Comparison of ENCODE assay signal across 8 cellular contexts in genomic region chr15:40906947-40907802, GRCh38. TPM values are rescaled to one million over a fixed set of nuclear protein-coding genes. Genes with fewer than 3 reads are reported as not detected.
DNase-seq lines count a peak whose midpoint lies in the region; ATAC-seq and TF ChIP-seq lines count a peak whose summit lies in the region.

No MANE protein-coding gene starts in this region.

- peak overlapping the region; percentile 75 for H3K27ac ChIP-seq in epithelial cell of prostate

- peak; percentile 62 for DNase-seq in NCI-H2029 (lab: John Stamatoyannopoulos, UW)
- DNase-seq in activated CD8-positive, alpha-beta T cell treated with anti-CD3 and anti-CD28 coated beads for 36 hours: peak; percentile 77
- no peak for DNase-seq in epithelial cell of prostate (ENCODE audit: low read depth, low spot score)
- DNase-seq in naive thymus-derived CD8-positive, alpha-beta T cell: peak; percentile 53 to 88 (median 72)

- peak overlapping the region; percentile 85 for H3K27ac Mint-ChIP-seq in activated CD8-positive, alpha-beta T cell treated with anti-CD3 and anti-CD28 coated beads for 36 hours
- peak overlapping the region; percentile 87 to 95 (median 92) for H3K27ac Mint-ChIP-seq in naive thymus-derived CD8-positive, alpha-beta T cell

- H3K27me3 Mint-ChIP-seq in activated CD8-positive, alpha-beta T cell treated with anti-CD3 and anti-CD28 coated beads for 36 hours: no peaks in the 10 kb centered on the region
- no peaks in the 10 kb centered on the region for H3K27me3 Mint-ChIP-seq in naive thymus-derived CD8-positive, alpha-beta T cell

- intact Hi-C loops in activated CD8-positive, alpha-beta T cell treated with anti-CD3 and anti-CD28 coated beads for 36 hours (cut with micrococcal nuclease): loop anchor here (10.0 kb wide), 2 partner anchors 48 to 118 kb away; partner anchors contain the start of gene CHAC1

- H3K36me3 Mint-ChIP-seq in activated CD8-positive, alpha-beta T cell treated with anti-CD3 and anti-CD28 coated beads for 36 hours (ENCODE audit: low read depth): peaks cover 9% of the 10 kb centered on the region
- peaks cover 0 to 19% (median 7%) of the 10 kb centered on the region in 3 donors for H3K36me3 Mint-ChIP-seq in naive thymus-derived CD8-positive, alpha-beta T cell

- peak overlapping the region; percentile 74 for H3K4me3 Mint-ChIP-seq in activated CD8-positive, alpha-beta T cell treated with anti-CD3 and anti-CD28 coated beads for 36 hours
- H3K4me3 Mint-ChIP-seq in naive thymus-derived CD8-positive, alpha-beta T cell: peak overlapping the region; percentile 79 to 93 (median 86)

- CTCF ChIA-PET in activated CD8-positive, alpha-beta T cell treated with anti-CD3 and anti-CD28 coated beads for 36 hours (lab: Charles Lee): interaction anchor here (0.6 to 9.4 kb wide), 20 partner anchors 9 to 291 kb away, joined by 3 to 133 read pairs (median 4); partner anchors contain the start of genes CHAC1, DLL4, DNAJC17 and RHOV

- H3K9me3 Mint-ChIP-seq in activated CD8-positive, alpha-beta T cell treated with anti-CD3 and anti-CD28 coated beads for 36 hours: no peaks in the 10 kb centered on the region
- no peaks in the 10 kb centered on the region for H3K9me3 Mint-ChIP-seq in naive thymus-derived CD8-positive, alpha-beta T cell

- H3K4me1 Mint-ChIP-seq in activated CD8-positive, alpha-beta T cell treated with anti-CD3 and anti-CD28 coated beads for 36 hours (ENCODE audit: low read depth): peaks cover 23% of the 10 kb centered on the region
- peaks cover 12 to 48% (median 43%) of the 10 kb centered on the region in 4 donors for H3K4me1 Mint-ChIP-seq in naive thymus-derived CD8-positive, alpha-beta T cell

- TF ChIP-seq CTCF in GM12872 (IDR thresholded peaks at IDR 0.05; ENCODE audit: insufficient read depth, low read depth, low read length): 0 out of 3 replicates have a peak, but pooled peaks have one; percentile 12
- TF ChIP-seq CTCF in activated CD8-positive, alpha-beta T cell treated with anti-CD3 and anti-CD28 coated beads for 36 hours (IDR thresholded peaks at IDR 0.05): no peak

- POLR2A ChIA-PET in activated CD8-positive, alpha-beta T cell treated with anti-CD3 and anti-CD28 coated beads for 36 hours (lab: Charles Lee): interaction anchor here (0.9 to 2.9 kb wide), 12 partner anchors 8 to 426 kb away, joined by 3 to 11 read pairs (median 3); partner anchors contain the start of gene VPS18
- POLR2A ChIA-PET in naive thymus-derived CD8-positive, alpha-beta T cell (lab: Charles Lee): interaction anchor here (1.0 to 2.3 kb wide), 13 partner anchors 9 to 49 kb away, joined by 3 to 23 read pairs (median 7); partner anchors contain the start of genes CHAC1, DLL4 and VPS18

- peak; percentile 48 for ATAC-seq in activated CD8-positive, alpha-beta T cell treated with anti-CD3 and anti-CD28 coated beads for 36 hours
- peak; percentile 60 to 76 for ATAC-seq in naive thymus-derived CD8-positive, alpha-beta T cell
- ATAC-seq in HG02623 (IDR thresholded peaks at IDR 0.05; ENCODE audit: unreplicated experiment): no peak
- no peak for ATAC-seq in GM21723 (IDR thresholded peaks at IDR 0.05; ENCODE audit: unreplicated experiment)
- ATAC-seq in GM18511 (IDR thresholded peaks at IDR 0.05; ENCODE audit: unreplicated experiment): no peak

RNA-seq across cellular contexts. Expression of gene VPS18, which starts 12.9 kb away (rescaled TPM):
- total RNA-seq in activated CD8-positive, alpha-beta T cell treated with anti-CD3 and anti-CD28 coated beads for 36 hours: 1 to 10 TPM; 6.1 TPM
- total RNA-seq in naive thymus-derived CD8-positive, alpha-beta T cell: 10 to 100 TPM; 20.4 to 20.7 TPM
- polyA plus RNA-seq in naive thymus-derived CD8-positive, alpha-beta T cell: 10 to 100 TPM; 11.1 to 19.2 (median 15.0) TPM

RNA-seq across cellular contexts. Expression of gene DLL4, which starts 22.0 kb away (rescaled TPM):
- total RNA-seq in activated CD8-positive, alpha-beta T cell treated with anti-CD3 and anti-CD28 coated beads for 36 hours: not detected
- total RNA-seq in naive thymus-derived CD8-positive, alpha-beta T cell: under 1 TPM in 1 of 2 experiments, not detected in 1; 0.16 TPM
- polyA plus RNA-seq in naive thymus-derived CD8-positive, alpha-beta T cell: not detected

RNA-seq across cellular contexts. Expression of gene RHOV, which starts 33.1 kb away (rescaled TPM):
- total RNA-seq in activated CD8-positive, alpha-beta T cell treated with anti-CD3 and anti-CD28 coated beads for 36 hours: under 1 TPM; 0.40 to 0.41 TPM
- total RNA-seq in naive thymus-derived CD8-positive, alpha-beta T cell: not detected
- not detected for polyA plus RNA-seq in naive thymus-derived CD8-positive, alpha-beta T cell

RNA-seq across cellular contexts. Expression of gene CHAC1, which starts 46.1 kb away (rescaled TPM):
- 10 to 100 TPM; 21.9 to 22.6 TPM for total RNA-seq in activated CD8-positive, alpha-beta T cell treated with anti-CD3 and anti-CD28 coated beads for 36 hours
- 1 to 10 TPM; 8.9 to 9.2 TPM for total RNA-seq in naive thymus-derived CD8-positive, alpha-beta T cell
- not detected for polyA plus RNA-seq in naive thymus-derived CD8-positive, alpha-beta T cell

Comparison
In these comparisons a context has a peak if more than half of its experiments do, and no peak if none do; other contexts are left out.
1. ATAC-seq: peak in activated CD8-positive, alpha-beta T cell treated with anti-CD3 and anti-CD28 coated beads for 36 hours (single experiment) and naive thymus-derived CD8-positive, alpha-beta T cell (2 of 2); none in HG02623 (single experiment), GM21723 (single experiment) and GM18511 (single experiment).